ENCODE assay signal across 33 cellular contexts in the genomic region with DNA sequence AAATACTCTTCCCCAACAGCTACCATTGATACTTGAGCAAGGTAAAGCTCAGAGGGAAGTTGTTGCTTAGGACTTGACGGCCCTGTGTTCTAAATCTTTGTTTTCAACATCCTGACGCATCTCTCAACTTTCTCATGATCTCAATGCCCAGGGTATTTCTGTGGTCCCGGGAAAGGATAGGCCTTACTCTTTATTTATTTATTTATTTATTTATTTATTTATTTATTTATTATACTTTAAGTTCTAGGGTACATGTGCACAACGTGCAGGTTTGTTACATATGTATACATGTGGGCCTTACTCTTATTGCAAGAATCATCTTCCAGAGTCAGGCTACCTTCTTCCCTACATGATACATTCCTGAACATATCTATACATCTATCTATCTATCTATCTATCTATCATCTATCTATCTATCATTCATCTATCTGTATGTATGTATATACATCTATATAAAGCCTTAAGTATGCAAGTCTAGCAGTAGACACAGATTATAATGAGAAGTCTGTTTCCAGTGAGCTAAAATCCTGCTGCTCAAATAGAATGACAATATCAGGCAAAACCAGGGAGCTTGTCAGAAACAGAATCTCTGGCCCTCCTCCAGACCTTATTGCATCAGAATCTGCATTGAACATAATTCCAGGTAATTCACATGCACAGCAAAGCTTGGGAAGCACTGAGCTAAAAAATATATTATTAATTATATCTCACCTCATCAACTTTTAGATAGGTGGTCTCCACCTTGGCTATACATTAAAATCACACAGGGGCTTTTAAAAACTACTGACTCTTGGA. TPM values are rescaled to one million over a fixed set of nuclear protein-coding genes. Genes with fewer than 3 reads are reported as not detected.
"Had no signal": no experiment of that assay in that cellular context is flagged by ENCODE, and none has a peak within 500 bp of the region (broad histone marks: within the 10 kb centered on the region; RNA-seq: fewer than 3 reads in every experiment).

No MANE protein-coding gene starts in this region.

- DNase-seq: activated CD4-positive, alpha-beta T cell treated with anti-CD3 and anti-CD28 coated beads for 4 hours; activated CD4-positive, alpha-beta T cell treated with anti-CD3 and anti-CD28 coated beads, Interleukin-2, amount 50 U/mL, for 4 hours; activated CD8-positive, alpha-beta memory T cell treated with anti-CD3 and anti-CD28 coated beads for 24 hours; activated CD8-positive, alpha-beta memory T cell treated with anti-CD3 and anti-CD28 coated beads, Interleukin-2, amount 50 U/mL, for 4 hours; activated gamma-delta T cell; activated naive CD4-positive, alpha-beta T cell treated with anti-CD3 and anti-CD28 coated beads, Interleukin-2, amount 10 ng/mL, durations not matched to agents 7 days and 5 days; activated naive CD8-positive, alpha-beta T cell treated with anti-CD3 and anti-CD28 coated beads, Interleukin-2, amount 10 ng/mL, durations not matched to agents 7 days and 5 days; activated T-cell treated with anti-CD3 and anti-CD28 coated beads, Interleukin-2, amount 50 U/mL, for 1 hour; amygdala; dorsolateral prefrontal cortex; effector memory CD8-positive, alpha-beta T cell; head of caudate nucleus; hippocampal formation; kidney; left colon; mammary epithelial cell; naive B cell; ovary; retina; stimulated activated CD4-positive, alpha-beta T cell treated with anti-CD3 and anti-CD28 coated beads, Interleukin-12 subunit alpha, Interleukin-12 subunit beta, amount 100 ng/mL, for 4 hours; stimulated activated CD4-positive, alpha-beta T cell treated with anti-CD3 and anti-CD28 coated beads, Interleukin-4, amount 100 ng/mL, for 1 hour; uterus had no signal

- H3K4me1 ChIP-seq: uterus had no signal

- H3K4me3 ChIP-seq: coronary artery, dorsolateral prefrontal cortex, ovary, skin epidermis, thoracic aorta, uterus had no signal

- H3K27ac ChIP-seq: coronary artery, dorsolateral prefrontal cortex, ovary, skin epidermis, thoracic aorta, uterus had no signal

- H3K36me3 ChIP-seq: ovary, thoracic aorta, uterus had no signal

- FAIRE-seq: kidney had no signal

- H3K4me1 Mint-ChIP-seq: activated naive CD4-positive, alpha-beta T cell treated with anti-CD3 and anti-CD28 coated beads, Interleukin-2, amount 10 ng/mL, durations not matched to agents 7 days and 5 days; naive B cell; stimulated activated effector memory CD8-positive, alpha-beta T cell treated with anti-CD3 and anti-CD28 coated beads, Interleukin-12 subunit alpha, Interleukin-12 subunit beta, amount 100 ng/mL, for 72 hours had no signal

- H3K27ac Mint-ChIP-seq: activated naive CD4-positive, alpha-beta T cell treated with anti-CD3 and anti-CD28 coated beads, Interleukin-2, amount 10 ng/mL, durations not matched to agents 7 days and 5 days; activated naive CD8-positive, alpha-beta T cell treated with anti-CD3 and anti-CD28 coated beads, Interleukin-2, amount 10 ng/mL, durations not matched to agents 7 days and 5 days; effector memory CD8-positive, alpha-beta T cell; naive B cell; progenitor cell of endocrine pancreas; stimulated activated effector memory CD8-positive, alpha-beta T cell treated with anti-CD3 and anti-CD28 coated beads, Interleukin-12 subunit alpha, Interleukin-12 subunit beta, amount 100 ng/mL, for 72 hours; stimulated activated naive CD8-positive, alpha-beta T cell treated with anti-CD3 and anti-CD28 coated beads, Interleukin-15, Interleukin-2, amounts not matched to agents 100 ng/mL and 50 ng/mL, for 24 hours had no signal

- H3K36me3 Mint-ChIP-seq: activated naive CD4-positive, alpha-beta T cell treated with anti-CD3 and anti-CD28 coated beads, Interleukin-2, amount 10 ng/mL, durations not matched to agents 7 days and 5 days; activated naive CD8-positive, alpha-beta T cell treated with anti-CD3 and anti-CD28 coated beads, Interleukin-2, amount 10 ng/mL, durations not matched to agents 7 days and 5 days; naive B cell; stimulated activated effector memory CD8-positive, alpha-beta T cell treated with anti-CD3 and anti-CD28 coated beads, Interleukin-12 subunit alpha, Interleukin-12 subunit beta, amount 100 ng/mL, for 72 hours had no signal

- H3K9me3 ChIP-seq: ovary, thoracic aorta, uterus had no signal

- H3K27me3 Mint-ChIP-seq: activated naive CD4-positive, alpha-beta T cell treated with anti-CD3 and anti-CD28 coated beads, Interleukin-2, amount 10 ng/mL, durations not matched to agents 7 days and 5 days; activated naive CD8-positive, alpha-beta T cell treated with anti-CD3 and anti-CD28 coated beads, Interleukin-2, amount 10 ng/mL, durations not matched to agents 7 days and 5 days; progenitor cell of endocrine pancreas; stimulated activated naive CD8-positive, alpha-beta T cell treated with anti-CD3 and anti-CD28 coated beads, Interleukin-15, Interleukin-2, amounts not matched to agents 100 ng/mL and 50 ng/mL, for 24 hours had no signal

- H3K27me3 ChIP-seq: dorsolateral prefrontal cortex, ovary, uterus had no signal

- ATAC-seq: effector memory CD8-positive, alpha-beta T cell; left colon; sciatic nerve; stimulated activated effector memory CD8-positive, alpha-beta T cell treated with anti-CD3 and anti-CD28 coated beads, Interleukin-12 subunit alpha, Interleukin-12 subunit beta, amount 100 ng/mL, for 72 hours had no signal

- H3K4me3 Mint-ChIP-seq: activated naive CD4-positive, alpha-beta T cell treated with anti-CD3 and anti-CD28 coated beads, Interleukin-2, amount 10 ng/mL, durations not matched to agents 7 days and 5 days; activated naive CD8-positive, alpha-beta T cell treated with anti-CD3 and anti-CD28 coated beads, Interleukin-2, amount 10 ng/mL, durations not matched to agents 7 days and 5 days; effector memory CD8-positive, alpha-beta T cell; naive B cell; stimulated activated effector memory CD8-positive, alpha-beta T cell treated with anti-CD3 and anti-CD28 coated beads, Interleukin-12 subunit alpha, Interleukin-12 subunit beta, amount 100 ng/mL, for 72 hours; stimulated activated naive CD8-positive, alpha-beta T cell treated with anti-CD3 and anti-CD28 coated beads, Interleukin-15, Interleukin-2, amounts not matched to agents 100 ng/mL and 50 ng/mL, for 24 hours had no signal

- H3K9me3 Mint-ChIP-seq: activated naive CD4-positive, alpha-beta T cell treated with anti-CD3 and anti-CD28 coated beads, Interleukin-2, amount 10 ng/mL, durations not matched to agents 7 days and 5 days; activated naive CD8-positive, alpha-beta T cell treated with anti-CD3 and anti-CD28 coated beads, Interleukin-2, amount 10 ng/mL, durations not matched to agents 7 days and 5 days; effector memory CD8-positive, alpha-beta T cell; naive B cell; stimulated activated effector memory CD8-positive, alpha-beta T cell treated with anti-CD3 and anti-CD28 coated beads, Interleukin-12 subunit alpha, Interleukin-12 subunit beta, amount 100 ng/mL, for 72 hours; stimulated activated naive CD8-positive, alpha-beta T cell treated with anti-CD3 and anti-CD28 coated beads, Interleukin-15, Interleukin-2, amounts not matched to agents 100 ng/mL and 50 ng/mL, for 24 hours had no signal

RNA-seq across cellular contexts. Expression of gene CPA5, which starts 12.2 kb away (rescaled TPM):
- total RNA-seq: fibroblast of lung, left colon, liver, mammary epithelial cell, ovary, progenitor cell of endocrine pancreas, sciatic nerve, subcutaneous adipose tissue, thoracic aorta, uterus had no signal
- polyA plus RNA-seq: fibroblast of lung, neural cell, ovary had no signal

RNA-seq across cellular contexts. Expression of gene CPA4, which starts 39.5 kb away (rescaled TPM):
- total RNA-seq: activated naive CD8-positive, alpha-beta T cell treated with anti-CD3 and anti-CD28 coated beads, Interleukin-2, amount 10 ng/mL, durations not matched to agents 7 days and 5 days; left colon; thoracic aorta had no signal

RNA-seq across cellular contexts. Expression of gene CPA1, which starts 47.8 kb away (rescaled TPM):
- total RNA-seq: activated naive CD8-positive, alpha-beta T cell treated with anti-CD3 and anti-CD28 coated beads, Interleukin-2, amount 10 ng/mL, durations not matched to agents 7 days and 5 days had no signal
- polyA plus RNA-seq: mammary epithelial cell, neural cell had no signal
